ENCODE assay signal across 8 cellular contexts in the genomic region with DNA sequence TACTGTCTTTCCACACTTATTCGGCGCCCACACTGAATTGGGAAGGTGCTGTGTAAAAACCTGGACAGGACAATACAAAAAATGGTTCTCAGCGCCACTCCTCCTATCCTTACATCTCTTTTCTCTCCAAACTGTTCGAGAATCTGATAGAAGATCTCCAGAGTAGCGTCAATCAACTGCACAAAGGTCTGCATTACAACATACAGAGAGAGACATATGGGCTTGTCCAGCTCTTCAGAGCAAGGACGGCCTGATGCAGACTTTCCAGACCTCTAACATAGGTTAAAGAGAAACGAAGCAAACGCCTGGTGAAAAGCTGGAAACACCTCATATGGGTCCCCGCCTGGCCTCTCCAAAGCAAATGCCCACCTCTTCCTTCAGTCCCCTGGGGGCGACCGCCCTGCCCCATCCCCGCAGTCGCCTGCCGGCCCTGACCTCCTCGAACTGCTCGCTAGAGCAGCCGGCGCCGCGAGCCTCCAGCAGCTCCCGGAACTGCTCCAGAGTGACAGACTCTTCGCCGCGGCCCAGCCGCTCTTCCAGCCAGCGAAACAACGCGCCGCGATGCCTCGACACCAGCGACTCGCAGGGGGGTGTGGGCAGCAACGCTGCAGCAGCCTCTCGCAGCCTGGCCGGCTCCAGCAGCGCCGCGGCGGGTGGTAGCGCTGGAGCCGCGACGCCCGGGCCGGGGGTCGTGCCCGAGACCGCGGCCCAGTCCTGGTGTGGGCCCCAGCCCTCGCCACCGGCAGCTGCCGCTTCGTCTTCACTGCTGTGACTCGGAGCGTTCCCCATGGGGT. TPM values are rescaled to one million over a fixed set of nuclear protein-coding genes. Genes with fewer than 3 reads are reported as not detected.
DNase-seq lines count a peak whose midpoint lies in the region; ATAC-seq and TF ChIP-seq lines count a peak whose summit lies in the region.

No MANE protein-coding gene starts in this region.

- CTCF ChIA-PET in SK-N-SH (lab: Yijun Ruan, JAX): interaction anchor here (0.8 to 1.5 kb wide), 4 partner anchors 12 to 229 kb away, joined by 3 to 7 read pairs (median 3); no protein-coding TSS in a partner anchor

- no peak for TF ChIP-seq EP300 in SK-N-SH (IDR thresholded peaks at IDR 0.05; ENCODE audit: borderline replicate concordance in 1 of 2, low read depth in 1 of 2, low read length in 1 of 2)

- H3K4me3 ChIP-seq in SK-N-SH (ENCODE audit: low read depth in 2 of 2, low read length in 1 of 2): peak overlapping the region; percentile 89 to 94
- peak overlapping the region; percentile 78 to 94 (median 85) for H3K4me3 ChIP-seq in breast epithelium

- H3K9ac ChIP-seq in SK-N-SH: peak overlapping the region; percentile 72

- 0 out of 2 replicates have a peak overlapping the region, but pooled peaks have one; percentile 58 for H2AFZ ChIP-seq in SK-N-SH (ENCODE audit: low read depth)

- H3K27ac ChIP-seq in SK-N-SH (ENCODE audit: low read depth in 2 of 2, low read length in 1 of 2) (peak overlapping the region; percentile 17 to 98; a peak in 2 of 4 replicates), breast epithelium (peak overlapping the region; percentile 98 to 100)

- TF ChIP-seq RAD21 in SK-N-SH (IDR thresholded peaks at IDR 0.05; ENCODE audit: low read length): no peak

- H3K36me3 ChIP-seq in SK-N-SH (replicated peaks in 1 of 2; ENCODE audit: control insufficient read depth in 1 of 2, insufficient read depth in 2 of 2, low read length in 1 of 2) (peaks cover 4 to 15% of the 10 kb centered on the region in 2 experiments), breast epithelium (no peaks in the 10 kb centered on the region)

- no peaks in the 10 kb centered on the region for H3K9me2 ChIP-seq in SK-N-SH

- intact Hi-C loops in breast epithelium (cut with DNase I; ENCODE audit: low total_unique reads) (loop anchor here (10.0 kb wide), 1 partner anchor 1748 kb away; no protein-coding TSS in a partner anchor), left colon (cut with DNase I, micrococcal nuclease) (no loop called here)

- ATAC-seq in HG02870 (IDR thresholded peaks at IDR 0.05; ENCODE audit: unreplicated experiment): peak; percentile 6
- no peak for ATAC-seq in left colon

- no peak for TF ChIP-seq CTCF in SK-N-SH (IDR thresholded peaks at IDR 0.05)
- no peak for TF ChIP-seq CTCF in breast epithelium (IDR thresholded peaks at IDR 0.05)

- peaks cover 68% of the 10 kb centered on the region for H3K79me2 ChIP-seq in SK-N-SH (ENCODE audit: insufficient read depth)

- H3K4me1 ChIP-seq in SK-N-SH (ENCODE audit: control insufficient read depth in 1 of 2, insufficient read depth in 2 of 2, low read depth in 1 of 2, low read length in 1 of 2) (peaks cover 16 to 21% of the 10 kb centered on the region in 2 experiments; a peak in 3 of 4 replicates), breast epithelium (peaks cover 7 to 10% of the 10 kb centered on the region in 2 donors)

- peak; percentile 56 for DNase-seq in DMS 273 (lab: John Stamatoyannopoulos, UW; ENCODE audit: unreplicated experiment)
- no peak for DNase-seq in DMS 273 treated with DMSO at 0.1 percent for 48 hours (lab: John Stamatoyannopoulos, UW)
- no peak for DNase-seq in SK-N-SH
- DNase-seq in breast epithelium (ENCODE audit: low spot score in 2 of 2): peak in 1 of 2 donors; percentile 34
- DNase-seq in left colon: peak; percentile 52 to 60
- DNase-seq in stimulated activated CD4-positive, alpha-beta T cell treated with anti-CD3 and anti-CD28 coated beads, TNF-alpha, amount 100 ng/mL, for 24 hours (ENCODE audit: low read depth in 3 of 3): peak in 2 of 3 experiments; percentile 3 to 13
- no peak for DNase-seq in NCI-H345 (lab: John Stamatoyannopoulos, UW)

- H3K4me2 ChIP-seq in SK-N-SH: peak overlapping the region; percentile 90

- no peaks in the 10 kb centered on the region for H3K27me3 ChIP-seq in SK-N-SH (ENCODE audit: insufficient read depth)
- no peaks in the 10 kb centered on the region for H3K27me3 ChIP-seq in breast epithelium

- TF ChIP-seq POLR2A in breast epithelium (IDR thresholded peaks at IDR 0.05): no peak

- 2% methylated on average over 37 of the region's 56 CpGs for WGBS in SK-N-SH (ENCODE audit: low lambda C conversion rate)

- POLR2A ChIA-PET in SK-N-SH (lab: Yijun Ruan, JAX): interaction anchor here (1.0 to 1.2 kb wide), 2 partner anchors 296 to 506 kb away, joined by 3 read pairs; a partner anchor contains a TSS

- H4K20me1 ChIP-seq in SK-N-SH (ENCODE audit: insufficient read depth): peaks cover 28% of the 10 kb centered on the region

- H3K9me3 ChIP-seq in SK-N-SH: no peaks in the 10 kb centered on the region
- H3K9me3 ChIP-seq in breast epithelium: no peaks in the 10 kb centered on the region

- peaks cover 7% of the 10 kb centered on the region for H3F3A ChIP-seq in SK-N-SH (replicated peaks; ENCODE audit: insufficient read depth)

TF ChIP-seq in SK-N-SH, 30 proteins besides CTCF, POLR2A, EP300 and RAD21:
- TF ChIP-seq NRF1 (IDR thresholded peaks at IDR 0.05; ENCODE audit: low read depth, low read length): no peak
- TF ChIP-seq, protein P1, sequence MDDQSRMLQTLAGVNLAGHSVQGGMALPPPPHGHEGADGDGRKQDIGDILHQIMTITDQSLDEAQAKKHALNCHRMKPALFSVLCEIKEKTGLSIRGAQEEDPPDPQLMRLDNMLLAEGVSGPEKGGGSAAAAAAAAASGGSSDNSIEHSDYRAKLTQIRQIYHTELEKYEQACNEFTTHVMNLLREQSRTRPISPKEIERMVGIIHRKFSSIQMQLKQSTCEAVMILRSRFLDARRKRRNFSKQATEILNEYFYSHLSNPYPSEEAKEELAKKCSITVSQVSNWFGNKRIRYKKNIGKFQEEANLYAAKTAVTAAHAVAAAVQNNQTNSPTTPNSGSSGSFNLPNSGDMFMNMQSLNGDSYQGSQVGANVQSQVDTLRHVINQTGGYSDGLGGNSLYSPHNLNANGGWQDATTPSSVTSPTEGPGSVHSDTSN (IDR thresholded peaks at IDR 0.05): no peak
- no peak for TF ChIP-seq ELF1 (IDR thresholded peaks at IDR 0.05)
- no peak for TF ChIP-seq SMC3 (IDR thresholded peaks at IDR 0.05; ENCODE audit: low read depth, low read length)
- TF ChIP-seq EZH2phosphoT487 (IDR thresholded peaks at IDR 0.05; ENCODE audit: borderline replicate concordance, low read depth): no peak
- TF ChIP-seq TEAD4 (IDR thresholded peaks at IDR 0.05; ENCODE audit: borderline replicate concordance, insufficient read depth): no peak
- no peak for TF ChIP-seq MEF2A (IDR thresholded peaks at IDR 0.05; ENCODE audit: borderline replicate concordance, low read depth)
- TF ChIP-seq, protein P2, sequence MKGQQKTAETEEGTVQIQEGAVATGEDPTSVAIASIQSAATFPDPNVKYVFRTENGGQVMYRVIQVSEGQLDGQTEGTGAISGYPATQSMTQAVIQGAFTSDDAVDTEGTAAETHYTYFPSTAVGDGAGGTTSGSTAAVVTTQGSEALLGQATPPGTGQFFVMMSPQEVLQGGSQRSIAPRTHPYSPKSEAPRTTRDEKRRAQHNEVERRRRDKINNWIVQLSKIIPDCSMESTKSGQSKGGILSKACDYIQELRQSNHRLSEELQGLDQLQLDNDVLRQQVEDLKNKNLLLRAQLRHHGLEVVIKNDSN (IDR thresholded peaks at IDR 0.05; ENCODE audit: borderline replicate concordance, low read depth): no peak
- no peak for TF ChIP-seq SIN3A (IDR thresholded peaks at IDR 0.05; ENCODE audit: borderline replicate concordance, low read depth, low read length)
- TF ChIP-seq CHD2 (IDR thresholded peaks at IDR 0.05; ENCODE audit: low read length, partially characterized antibody): no peak
- no peak for TF ChIP-seq GATA2 (CRISPR knock-in tag; IDR thresholded peaks at IDR 0.05)
- TF ChIP-seq, protein P3, sequence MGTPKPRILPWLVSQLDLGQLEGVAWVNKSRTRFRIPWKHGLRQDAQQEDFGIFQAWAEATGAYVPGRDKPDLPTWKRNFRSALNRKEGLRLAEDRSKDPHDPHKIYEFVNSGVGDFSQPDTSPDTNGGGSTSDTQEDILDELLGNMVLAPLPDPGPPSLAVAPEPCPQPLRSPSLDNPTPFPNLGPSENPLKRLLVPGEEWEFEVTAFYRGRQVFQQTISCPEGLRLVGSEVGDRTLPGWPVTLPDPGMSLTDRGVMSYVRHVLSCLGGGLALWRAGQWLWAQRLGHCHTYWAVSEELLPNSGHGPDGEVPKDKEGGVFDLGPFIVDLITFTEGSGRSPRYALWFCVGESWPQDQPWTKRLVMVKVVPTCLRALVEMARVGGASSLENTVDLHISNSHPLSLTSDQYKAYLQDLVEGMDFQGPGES (IDR thresholded peaks at IDR 0.05; ENCODE audit: low read depth, low read length): no peak
- TF ChIP-seq GABPA (IDR thresholded peaks at IDR 0.05; ENCODE audit: low read depth): no peak
- TF ChIP-seq TAF1 (IDR thresholded peaks at IDR 0.05; ENCODE audit: borderline replicate concordance, low read depth, low read length): no peak

RNA-seq across cellular contexts. Expression of a gene that starts 0.5 kb away (rescaled TPM):
- 7.2 and 8.9 TPM in 2 replicates for polyA plus RNA-seq in SK-N-SH (2012; rRNA removed)
- 4.2 and 5.3 TPM in 2 replicates for polyA plus RNA-seq in SK-N-SH (2012; cell fraction: cytosol; rRNA removed)
- 23.3 and 24.0 TPM in 2 replicates for polyA plus RNA-seq in SK-N-SH (2012; cell fraction: nucleus; rRNA removed)
- 10 to 100 TPM; 67.2 to 70.8 (median 68.8) TPM for total RNA-seq in breast epithelium
- total RNA-seq in left colon: 100 to 1,000 TPM; 134 to 164 TPM

RNA-seq across cellular contexts. Expression of a gene that starts 0.7 kb away (rescaled TPM):
- 62.1 and 62.5 TPM in 2 replicates for polyA plus RNA-seq in SK-N-SH (2012; rRNA removed)
- 39.8 and 49.8 TPM in 2 replicates for polyA plus RNA-seq in SK-N-SH (2012; cell fraction: cytosol; rRNA removed)
- 40.5 and 54.1 TPM in 2 replicates for polyA plus RNA-seq in SK-N-SH (2012; cell fraction: nucleus; rRNA removed)
- total RNA-seq in breast epithelium (10 to 100 TPM; 28.4 to 74.1 (median 34.7) TPM), left colon (10 to 100 TPM; 11.8 to 16.3 TPM)

Comparison
In these comparisons a context has a peak if more than half of its experiments do, and no peak if none do; other contexts are left out.
1. DNase-seq: peak in DMS 273 (single experiment), left colon (2 of 2) and stimulated activated CD4-positive, alpha-beta T cell treated with anti-CD3 and anti-CD28 coated beads, TNF-alpha, amount 100 ng/mL, for 24 hours (2 of 3); none in DMS 273 treated with DMSO at 0.1 percent for 48 hours (single experiment), SK-N-SH (single experiment) and NCI-H345 (single experiment).